9 cellular contexts compared by ENCODE assay signal in genomic region chr1:205813755-205814058, GRCh38. TPM values are rescaled to one million over a fixed set of nuclear protein-coding genes. Genes with fewer than 3 reads are reported as not detected.
DNase-seq lines count a peak whose midpoint lies in the region; ATAC-seq, FAIRE-seq and TF ChIP-seq lines count a peak whose summit lies in the region.
"Had no signal": no experiment of that assay in that cellular context is flagged by ENCODE, and none has a peak within 500 bp of the region (broad histone marks: within the 10 kb centered on the region; RNA-seq: fewer than 3 reads in every experiment).

No MANE protein-coding gene starts in this region.

- H3K27ac ChIP-seq in kidney (ENCODE audit: low read depth in 2 of 2, low read length in 2 of 2) (peak overlapping the region; percentile 75 to 85), subcutaneous abdominal adipose tissue (ENCODE audit: low read depth, low read length) (peak overlapping the region; percentile 84)

- H3K36me3 ChIP-seq in kidney (ENCODE audit: control insufficient read depth in 1 of 2, insufficient read depth in 2 of 2, low read length in 2 of 2) (peaks cover 0 to 4% of the 10 kb centered on the region in 2 donors), subcutaneous abdominal adipose tissue (ENCODE audit: control insufficient read depth in 5 of 5, insufficient read depth in 5 of 5, low read length in 5 of 5) (peaks cover 0 to 13% (median 7%) of the 10 kb centered on the region in 5 donors)

- H3K4me1 ChIP-seq in kidney (ENCODE audit: control insufficient read depth in 1 of 2, insufficient read depth in 1 of 2, low read depth in 1 of 2, low read length in 2 of 2) (peaks cover 19 to 20% of the 10 kb centered on the region in 2 donors), subcutaneous abdominal adipose tissue (ENCODE audit: control insufficient read depth in 5 of 5, insufficient read depth in 5 of 5, low read length in 5 of 5) (peaks cover 9 to 63% (median 48%) of the 10 kb centered on the region in 5 donors)

- H3K9ac ChIP-seq in kidney (ENCODE audit: low read length in 2 of 2) (peak overlapping the region; percentile 66 to 80), subcutaneous abdominal adipose tissue (ENCODE audit: low read length in 5 of 5) (peak overlapping the region in 4 of 5 donors; percentile 79 to 89 (median 82))

- FAIRE-seq in kidney (lab: Jason Lieb, UNC) (no peak), D721Med (lab: Jason Lieb, UNC) (no peak)
- FAIRE-seq: endometrium had no signal

- intact Hi-C loops in kidney (cut with DNase I) = no loop called here
- intact Hi-C loops in posterior vena cava (cut with DNase I) = no loop called here

- DNase-seq in activated T-cell treated with anti-CD3 and anti-CD28 coated beads, Interleukin-2, amount 50 U/mL, for 4 hours = no peak
- DNase-seq in activated T-cell treated with anti-CD3 and anti-CD28 coated beads, Interleukin-2, amount 50 U/mL, for 1 hour = no peak
- DNase-seq in kidney = no peak
- DNase-seq in D721Med (ENCODE audit: insufficient read length, low spot score) = no peak
- no peak for DNase-seq in posterior vena cava (ENCODE audit: low spot score)

- peaks cover 52% of the 10 kb centered on the region for H3K4me1 Mint-ChIP-seq in activated T-cell treated with anti-CD3 and anti-CD28 coated beads, Interleukin-2, amount 50 U/mL, for 4 hours (ENCODE audit: low read depth)
- peaks cover 55% of the 10 kb centered on the region for H3K4me1 Mint-ChIP-seq in activated naive CD8-positive, alpha-beta T cell (ENCODE audit: low read depth)

- no peaks in the 10 kb centered on the region for H3K27me3 Mint-ChIP-seq in activated T-cell treated with anti-CD3 and anti-CD28 coated beads, Interleukin-2, amount 50 U/mL, for 4 hours (ENCODE audit: low read depth)
- H3K27me3 Mint-ChIP-seq in activated naive CD8-positive, alpha-beta T cell = no peaks in the 10 kb centered on the region

- H3K36me3 Mint-ChIP-seq in activated T-cell treated with anti-CD3 and anti-CD28 coated beads, Interleukin-2, amount 50 U/mL, for 4 hours (ENCODE audit: insufficient read depth) = peaks cover 11% of the 10 kb centered on the region
- peaks cover 3% of the 10 kb centered on the region for H3K36me3 Mint-ChIP-seq in activated naive CD8-positive, alpha-beta T cell

- H3K9me3 ChIP-seq in kidney (ENCODE audit: control insufficient read depth in 1 of 2, low read length in 2 of 2) (no peaks in the 10 kb centered on the region), subcutaneous abdominal adipose tissue (ENCODE audit: control insufficient read depth in 5 of 5, low read length in 5 of 5) (no peaks in the 10 kb centered on the region)

- H3K4me3 Mint-ChIP-seq in activated T-cell treated with anti-CD3 and anti-CD28 coated beads, Interleukin-2, amount 50 U/mL, for 4 hours = peak overlapping the region; percentile 95
- H3K4me3 Mint-ChIP-seq in activated naive CD8-positive, alpha-beta T cell = peak overlapping the region; percentile 94

- H3K4me3 ChIP-seq in kidney (ENCODE audit: low read length in 2 of 2) = peak overlapping the region; percentile 80 to 92
- H3K4me3 ChIP-seq in subcutaneous abdominal adipose tissue (ENCODE audit: low read depth in 1 of 5, low read length in 5 of 5) = peak overlapping the region; percentile 76 to 92 (median 81)

- H3K27ac Mint-ChIP-seq in activated naive CD8-positive, alpha-beta T cell = peak overlapping the region; percentile 82

- no peaks in the 10 kb centered on the region for H3K9me3 Mint-ChIP-seq in activated T-cell treated with anti-CD3 and anti-CD28 coated beads, Interleukin-2, amount 50 U/mL, for 4 hours
- no peaks in the 10 kb centered on the region for H3K9me3 Mint-ChIP-seq in activated naive CD8-positive, alpha-beta T cell (ENCODE audit: low read depth)

- no peak for TF ChIP-seq CTCF in kidney (IDR thresholded peaks at IDR 0.05; ENCODE audit: borderline replicate concordance, extremely low read depth, insufficient read depth)
- TF ChIP-seq CTCF in D721Med (IDR thresholded peaks at IDR 0.05; ENCODE audit: insufficient read depth, missing control alignments) = no peak

- ATAC-seq in activated T-cell treated with anti-CD3 and anti-CD28 coated beads, Interleukin-2, amount 50 U/mL, for 4 hours = no peak
- ATAC-seq in GM21619 (IDR thresholded peaks at IDR 0.05; ENCODE audit: unreplicated experiment) = no peak

- no peaks in the 10 kb centered on the region for H3K27me3 ChIP-seq in subcutaneous abdominal adipose tissue (ENCODE audit: control insufficient read depth in 5 of 5, insufficient read depth in 4 of 5, low read length in 5 of 5)

RNA-seq across cellular contexts. Expression of gene SLC41A1, which starts 0.7 kb away (rescaled TPM):
- 10 to 100 TPM; 32.2 to 36.6 (median 32.4) TPM for total RNA-seq in activated T-cell treated with anti-CD3 and anti-CD28 coated beads, Interleukin-2, amount 50 U/mL, for 4 hours
- total RNA-seq in kidney (19.1 TPM), posterior vena cava (10 to 100 TPM; 20.7 to 27.8 TPM)
- polyA plus RNA-seq in kidney (ENCODE audit: insufficient read depth, low read depth, low replicate concordance) = 20.9 TPM

RNA-seq across cellular contexts. Expression of gene PM20D1, which starts 36.2 kb away (rescaled TPM):
- total RNA-seq in activated T-cell treated with anti-CD3 and anti-CD28 coated beads, Interleukin-2, amount 50 U/mL, for 4 hours = under 1 TPM in 2 of 3 donors, not detected in 1; 0.20 to 0.24 TPM
- total RNA-seq in kidney (0.69 TPM), posterior vena cava (under 1 TPM; 0.23 to 0.24 TPM)
- polyA plus RNA-seq in kidney (ENCODE audit: insufficient read depth, low read depth, low replicate concordance) = 1.6 TPM

RNA-seq across cellular contexts. Expression of gene RAB29, which starts 38.4 kb away (rescaled TPM):
- total RNA-seq in activated T-cell treated with anti-CD3 and anti-CD28 coated beads, Interleukin-2, amount 50 U/mL, for 4 hours = 10 to 100 TPM; 14.6 to 23.0 (median 19.0) TPM
- 25.9 TPM for total RNA-seq in kidney
- 52.4 TPM for polyA plus RNA-seq in kidney (ENCODE audit: insufficient read depth, low read depth, low replicate concordance)
- 10 to 100 TPM; 19.8 to 23.9 TPM for total RNA-seq in posterior vena cava
